In the genomic region with DNA sequence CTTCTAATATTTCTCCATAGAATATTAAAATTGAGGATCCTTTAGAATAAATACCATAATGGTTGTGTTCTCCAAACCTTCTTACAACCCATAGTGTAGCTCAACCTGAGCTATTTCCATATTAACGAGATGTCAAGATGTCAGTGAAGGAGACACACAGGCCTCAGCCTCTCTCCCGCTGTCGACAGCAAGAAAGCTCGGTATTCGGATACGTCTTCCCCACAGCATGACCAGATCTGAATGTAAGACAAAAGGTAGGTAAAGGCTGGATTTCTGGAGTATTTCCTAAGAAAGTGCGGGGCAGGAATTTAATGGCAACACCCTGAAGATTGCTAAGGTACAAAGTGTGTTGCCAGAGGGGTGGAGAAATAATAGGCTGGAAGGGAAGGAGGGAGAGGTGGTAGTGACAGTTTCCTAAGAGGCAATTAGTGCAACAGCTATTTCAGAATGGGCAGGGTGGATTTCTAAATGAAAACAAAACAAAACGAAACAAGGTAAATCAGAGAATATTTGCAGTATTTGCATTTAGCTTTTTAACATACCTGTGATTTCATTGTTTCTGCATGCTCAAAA, we compare ENCODE assay signal across 1 cellular context.
TF ChIP-seq lines count a peak whose summit lies in the region.

No MANE protein-coding gene starts in this region.

TF ChIP-seq in GM12878, 131 proteins besides CTCF, POLR2A, EP300 and RAD21:
- TF ChIP-seq ATF3 (IDR thresholded peaks at IDR 0.05; ENCODE audit: borderline replicate concordance, extremely low read depth, low read depth, low read length) = no peak
- TF ChIP-seq, protein P1, sequence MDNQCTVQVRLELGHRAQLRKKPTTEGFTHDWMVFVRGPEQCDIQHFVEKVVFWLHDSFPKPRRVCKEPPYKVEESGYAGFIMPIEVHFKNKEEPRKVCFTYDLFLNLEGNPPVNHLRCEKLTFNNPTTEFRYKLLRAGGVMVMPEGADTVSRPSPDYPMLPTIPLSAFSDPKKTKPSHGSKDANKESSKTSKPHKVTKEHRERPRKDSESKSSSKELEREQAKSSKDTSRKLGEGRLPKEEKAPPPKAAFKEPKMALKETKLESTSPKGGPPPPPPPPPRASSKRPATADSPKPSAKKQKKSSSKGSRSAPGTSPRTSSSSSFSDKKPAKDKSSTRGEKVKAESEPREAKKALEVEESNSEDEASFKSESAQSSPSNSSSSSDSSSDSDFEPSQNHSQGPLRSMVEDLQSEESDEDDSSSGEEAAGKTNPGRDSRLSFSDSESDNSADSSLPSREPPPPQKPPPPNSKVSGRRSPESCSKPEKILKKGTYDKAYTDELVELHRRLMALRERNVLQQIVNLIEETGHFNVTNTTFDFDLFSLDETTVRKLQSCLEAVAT (IDR thresholded peaks at IDR 0.05) = peak; percentile 53; the same call in 1 of the 2 replicates
